ENCODE assay signal across 1 cellular context in the genomic region with DNA sequence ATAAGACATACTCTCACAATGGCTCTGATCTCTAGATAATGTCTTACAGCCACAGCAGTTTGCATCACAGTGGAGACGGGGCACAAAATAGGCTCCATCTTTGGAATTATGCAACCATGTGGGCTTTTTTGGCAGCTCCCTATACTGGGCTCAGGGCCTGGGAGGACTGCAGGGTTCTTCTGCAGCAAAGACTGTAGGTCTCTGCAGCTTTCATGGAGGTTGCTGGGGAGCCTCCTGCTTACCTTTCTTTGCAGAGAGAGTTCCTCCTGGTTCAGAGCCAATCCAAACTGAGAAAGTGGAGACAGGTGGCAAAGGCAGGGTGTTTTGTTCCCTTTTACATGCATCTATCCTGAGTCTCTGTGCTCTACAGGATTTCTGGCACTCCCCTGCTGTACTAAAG.
TF ChIP-seq lines count a peak whose summit lies in the region.

No MANE protein-coding gene starts in this region.

TF ChIP-seq in H1, 55 proteins besides CTCF, POLR2A, EP300 and RAD21 (continued from another document):
- TF ChIP-seq, protein P1, sequence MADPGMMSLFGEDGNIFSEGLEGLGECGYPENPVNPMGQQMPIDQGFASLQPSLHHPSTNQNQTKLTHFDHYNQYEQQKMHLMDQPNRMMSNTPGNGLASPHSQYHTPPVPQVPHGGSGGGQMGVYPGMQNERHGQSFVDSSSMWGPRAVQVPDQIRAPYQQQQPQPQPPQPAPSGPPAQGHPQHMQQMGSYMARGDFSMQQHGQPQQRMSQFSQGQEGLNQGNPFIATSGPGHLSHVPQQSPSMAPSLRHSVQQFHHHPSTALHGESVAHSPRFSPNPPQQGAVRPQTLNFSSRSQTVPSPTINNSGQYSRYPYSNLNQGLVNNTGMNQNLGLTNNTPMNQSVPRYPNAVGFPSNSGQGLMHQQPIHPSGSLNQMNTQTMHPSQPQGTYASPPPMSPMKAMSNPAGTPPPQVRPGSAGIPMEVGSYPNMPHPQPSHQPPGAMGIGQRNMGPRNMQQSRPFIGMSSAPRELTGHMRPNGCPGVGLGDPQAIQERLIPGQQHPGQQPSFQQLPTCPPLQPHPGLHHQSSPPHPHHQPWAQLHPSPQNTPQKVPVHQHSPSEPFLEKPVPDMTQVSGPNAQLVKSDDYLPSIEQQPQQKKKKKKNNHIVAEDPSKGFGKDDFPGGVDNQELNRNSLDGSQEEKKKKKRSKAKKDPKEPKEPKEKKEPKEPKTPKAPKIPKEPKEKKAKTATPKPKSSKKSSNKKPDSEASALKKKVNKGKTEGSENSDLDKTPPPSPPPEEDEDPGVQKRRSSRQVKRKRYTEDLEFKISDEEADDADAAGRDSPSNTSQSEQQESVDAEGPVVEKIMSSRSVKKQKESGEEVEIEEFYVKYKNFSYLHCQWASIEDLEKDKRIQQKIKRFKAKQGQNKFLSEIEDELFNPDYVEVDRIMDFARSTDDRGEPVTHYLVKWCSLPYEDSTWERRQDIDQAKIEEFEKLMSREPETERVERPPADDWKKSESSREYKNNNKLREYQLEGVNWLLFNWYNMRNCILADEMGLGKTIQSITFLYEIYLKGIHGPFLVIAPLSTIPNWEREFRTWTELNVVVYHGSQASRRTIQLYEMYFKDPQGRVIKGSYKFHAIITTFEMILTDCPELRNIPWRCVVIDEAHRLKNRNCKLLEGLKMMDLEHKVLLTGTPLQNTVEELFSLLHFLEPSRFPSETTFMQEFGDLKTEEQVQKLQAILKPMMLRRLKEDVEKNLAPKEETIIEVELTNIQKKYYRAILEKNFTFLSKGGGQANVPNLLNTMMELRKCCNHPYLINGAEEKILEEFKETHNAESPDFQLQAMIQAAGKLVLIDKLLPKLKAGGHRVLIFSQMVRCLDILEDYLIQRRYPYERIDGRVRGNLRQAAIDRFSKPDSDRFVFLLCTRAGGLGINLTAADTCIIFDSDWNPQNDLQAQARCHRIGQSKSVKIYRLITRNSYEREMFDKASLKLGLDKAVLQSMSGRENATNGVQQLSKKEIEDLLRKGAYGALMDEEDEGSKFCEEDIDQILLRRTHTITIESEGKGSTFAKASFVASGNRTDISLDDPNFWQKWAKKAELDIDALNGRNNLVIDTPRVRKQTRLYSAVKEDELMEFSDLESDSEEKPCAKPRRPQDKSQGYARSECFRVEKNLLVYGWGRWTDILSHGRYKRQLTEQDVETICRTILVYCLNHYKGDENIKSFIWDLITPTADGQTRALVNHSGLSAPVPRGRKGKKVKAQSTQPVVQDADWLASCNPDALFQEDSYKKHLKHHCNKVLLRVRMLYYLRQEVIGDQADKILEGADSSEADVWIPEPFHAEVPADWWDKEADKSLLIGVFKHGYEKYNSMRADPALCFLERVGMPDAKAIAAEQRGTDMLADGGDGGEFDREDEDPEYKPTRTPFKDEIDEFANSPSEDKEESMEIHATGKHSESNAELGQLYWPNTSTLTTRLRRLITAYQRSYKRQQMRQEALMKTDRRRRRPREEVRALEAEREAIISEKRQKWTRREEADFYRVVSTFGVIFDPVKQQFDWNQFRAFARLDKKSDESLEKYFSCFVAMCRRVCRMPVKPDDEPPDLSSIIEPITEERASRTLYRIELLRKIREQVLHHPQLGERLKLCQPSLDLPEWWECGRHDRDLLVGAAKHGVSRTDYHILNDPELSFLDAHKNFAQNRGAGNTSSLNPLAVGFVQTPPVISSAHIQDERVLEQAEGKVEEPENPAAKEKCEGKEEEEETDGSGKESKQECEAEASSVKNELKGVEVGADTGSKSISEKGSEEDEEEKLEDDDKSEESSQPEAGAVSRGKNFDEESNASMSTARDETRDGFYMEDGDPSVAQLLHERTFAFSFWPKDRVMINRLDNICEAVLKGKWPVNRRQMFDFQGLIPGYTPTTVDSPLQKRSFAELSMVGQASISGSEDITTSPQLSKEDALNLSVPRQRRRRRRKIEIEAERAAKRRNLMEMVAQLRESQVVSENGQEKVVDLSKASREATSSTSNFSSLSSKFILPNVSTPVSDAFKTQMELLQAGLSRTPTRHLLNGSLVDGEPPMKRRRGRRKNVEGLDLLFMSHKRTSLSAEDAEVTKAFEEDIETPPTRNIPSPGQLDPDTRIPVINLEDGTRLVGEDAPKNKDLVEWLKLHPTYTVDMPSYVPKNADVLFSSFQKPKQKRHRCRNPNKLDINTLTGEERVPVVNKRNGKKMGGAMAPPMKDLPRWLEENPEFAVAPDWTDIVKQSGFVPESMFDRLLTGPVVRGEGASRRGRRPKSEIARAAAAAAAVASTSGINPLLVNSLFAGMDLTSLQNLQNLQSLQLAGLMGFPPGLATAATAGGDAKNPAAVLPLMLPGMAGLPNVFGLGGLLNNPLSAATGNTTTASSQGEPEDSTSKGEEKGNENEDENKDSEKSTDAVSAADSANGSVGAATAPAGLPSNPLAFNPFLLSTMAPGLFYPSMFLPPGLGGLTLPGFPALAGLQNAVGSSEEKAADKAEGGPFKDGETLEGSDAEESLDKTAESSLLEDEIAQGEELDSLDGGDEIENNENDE (IDR thresholded peaks at IDR 0.05; ENCODE audit: insufficient replicate concordance, low read length), result no peak
- TF ChIP-seq CHD2 (IDR thresholded peaks at IDR 0.05; ENCODE audit: low read length) (no peak), SP1 (IDR thresholded peaks at IDR 0.05; ENCODE audit: low read depth, low read length) (no peak)
